ENCODE assay signal across 8 cellular contexts in genomic region chr7:876972-877311, GRCh38. TPM values are rescaled to one million over a fixed set of nuclear protein-coding genes. Genes with fewer than 3 reads are reported as not detected.
DNase-seq lines count a peak whose midpoint lies in the region; ATAC-seq and TF ChIP-seq lines count a peak whose summit lies in the region.

No MANE protein-coding gene starts in this region.

- no peaks in the 10 kb centered on the region for H3K27me3 ChIP-seq in mammary epithelial cell (ENCODE audit: insufficient read depth, low read length)

- H3K9me3 ChIP-seq in mammary epithelial cell (replicated peaks; ENCODE audit: insufficient read depth, low read length) = no peaks in the 10 kb centered on the region

- WGBS in mammary epithelial cell (ENCODE audit: low coverage, missing lambda C conversion rate) = 0% methylated on average over 3 of the region's 26 CpGs

- H2AFZ ChIP-seq in mammary epithelial cell (ENCODE audit: low read depth, low read length) = peak overlapping the region; percentile 74

- peaks cover 24% of the 10 kb centered on the region for H3K4me1 Mint-ChIP-seq in mesothelial cell of epicardium

- H3K36me3 ChIP-seq in mammary epithelial cell (ENCODE audit: insufficient read depth, low read length) = peaks cover 10% of the 10 kb centered on the region

- peak; percentile 44 for DNase-seq in CMK (ENCODE audit: low read depth)
- DNase-seq in Kasumi-1 (lab: John Stamatoyannopoulos, UW) = peak; percentile 2 to 7
- DNase-seq in mammary epithelial cell = peak; percentile 56
- no peak for DNase-seq in mesothelial cell of epicardium (ENCODE audit: low spot score in 2 of 2, unreplicated experiment in 2 of 2)
- DNase-seq in NCI-H2029 treated with DMSO at 0.1 percent for 48 hours (lab: John Stamatoyannopoulos, UW) = no peak
- no peak for DNase-seq in posterior cingulate gyrus
- no peak for DNase-seq in stimulated activated CD4-positive, alpha-beta T cell treated with anti-CD3 and anti-CD28 coated beads, Interleukin-4, amount 100 ng/mL, for 4 hours

- peak overlapping the region; percentile 93 for H3K27ac Mint-ChIP-seq in mesothelial cell of epicardium

- peak overlapping the region; percentile 52 for H3K27ac ChIP-seq in mammary epithelial cell (ENCODE audit: insufficient read depth, low read depth, low read length)

- H3K79me2 ChIP-seq in mammary epithelial cell (ENCODE audit: insufficient read depth, low read length) = peaks cover 50% of the 10 kb centered on the region

- CTCF ChIA-PET in mammary epithelial cell (lab: Charles Lee; ENCODE audit: low non-redundant PET) = no interaction called here

- H3K4me3 ChIP-seq in mammary epithelial cell (replicated peaks in 1 of 3; ENCODE audit: insufficient read depth in 1 of 3, low read depth in 2 of 3, low read length in 3 of 3) = peak overlapping the region; percentile 79 to 94 (median 94)

- in situ Hi-C loops in mammary epithelial cell (cut with MboI; ENCODE audit: low sequenced_read_pairs in 2 of 2) = loop anchor here in 1 of 2 donors (10.0 kb wide), 1 partner anchor 552 kb away; no protein-coding TSS in a partner anchor

- peak overlapping the region; percentile 77 for H3K4me2 ChIP-seq in mammary epithelial cell (ENCODE audit: insufficient read depth, low read depth, low read length)

- dilution Hi-C loops in mammary epithelial cell (cut with HindIII; ENCODE audit: low sequenced_read_pairs) = no loop called here

- H3K36me3 Mint-ChIP-seq in mesothelial cell of epicardium = peaks cover 13% of the 10 kb centered on the region

- peaks cover 6% of the 10 kb centered on the region for H3K4me1 ChIP-seq in mammary epithelial cell (ENCODE audit: insufficient read depth, low read length)

- peak overlapping the region; percentile 66 for H3K9ac ChIP-seq in mammary epithelial cell (ENCODE audit: insufficient read depth, low read length)

- TF ChIP-seq CTCF in mammary epithelial cell (conservative IDR thresholded peaks at IDR 0.05 in 1 of 2, IDR thresholded peaks at IDR 0.05 in 1 of 2; ENCODE audit: extremely low read depth in 1 of 2, insufficient read depth in 1 of 2, low read depth in 1 of 2, low read length in 2 of 2) (no peak), mesothelial cell of epicardium (IDR thresholded peaks at IDR 0.05; ENCODE audit: unreplicated experiment) (no peak)

- H3K27me3 Mint-ChIP-seq in mesothelial cell of epicardium (ENCODE audit: low read depth) = no peaks in the 10 kb centered on the region

- no TSS peak for BruUV-seq in mammary epithelial cell (replicated peaks; lab: Mats Ljungman, UMichigan)

- intact Hi-C loops in mammary epithelial cell (cut with micrococcal nuclease) (loop anchor here (1.0 kb wide), 2 partner anchors 9 to 364 kb away; no protein-coding TSS in a partner anchor), posterior cingulate gyrus (cut with DNase I) (no loop called here)

- peak overlapping the region; percentile 87 for H3K4me3 Mint-ChIP-seq in mesothelial cell of epicardium

- no peaks in the 10 kb centered on the region for H4K20me1 ChIP-seq in mammary epithelial cell (ENCODE audit: insufficient read depth, low read length)

- ATAC-seq in GM21390 (IDR thresholded peaks at IDR 0.05; ENCODE audit: unreplicated experiment) = peak; percentile 20

- H3K9me3 Mint-ChIP-seq in mesothelial cell of epicardium = no peaks in the 10 kb centered on the region

RNA-seq across cellular contexts. Expression of gene GET4, which starts 0.6 kb away (rescaled TPM):
- 10 to 100 TPM; 26.0 to 40.8 TPM for total RNA-seq in mammary epithelial cell
- polyA plus RNA-seq in mammary epithelial cell = 28.5 TPM
- polyA minus RNA-seq in mammary epithelial cell = 24.8 TPM
- 67.9 to 77.6 TPM (median 72.2 TPM) in 3 replicates for total RNA-seq in mesothelial cell of epicardium

RNA-seq across cellular contexts. Expression of gene SUN1, which starts 44.7 kb away (rescaled TPM):
- total RNA-seq in mammary epithelial cell (100 to 1,000 TPM; 135 to 191 TPM), mesothelial cell of epicardium (199 to 201 TPM (median 200 TPM) in 3 replicates)
- polyA plus RNA-seq in mammary epithelial cell = 176 TPM
- 160 TPM for polyA minus RNA-seq in mammary epithelial cell

Comparison
In these comparisons a context has a peak if more than half of its experiments do, and no peak if none do; other contexts are left out.
1. DNase-seq: peak in CMK (single experiment), Kasumi-1 (2 of 2) and mammary epithelial cell (single experiment); none in mesothelial cell of epicardium (0 of 2), NCI-H2029 treated with DMSO at 0.1 percent for 48 hours (single experiment), posterior cingulate gyrus (0 of 10) and stimulated activated CD4-positive, alpha-beta T cell treated with anti-CD3 and anti-CD28 coated beads, Interleukin-4, amount 100 ng/mL, for 4 hours (0 of 2).